Comparison of ENCODE assay signal across 14 cellular contexts in the genomic region with DNA sequence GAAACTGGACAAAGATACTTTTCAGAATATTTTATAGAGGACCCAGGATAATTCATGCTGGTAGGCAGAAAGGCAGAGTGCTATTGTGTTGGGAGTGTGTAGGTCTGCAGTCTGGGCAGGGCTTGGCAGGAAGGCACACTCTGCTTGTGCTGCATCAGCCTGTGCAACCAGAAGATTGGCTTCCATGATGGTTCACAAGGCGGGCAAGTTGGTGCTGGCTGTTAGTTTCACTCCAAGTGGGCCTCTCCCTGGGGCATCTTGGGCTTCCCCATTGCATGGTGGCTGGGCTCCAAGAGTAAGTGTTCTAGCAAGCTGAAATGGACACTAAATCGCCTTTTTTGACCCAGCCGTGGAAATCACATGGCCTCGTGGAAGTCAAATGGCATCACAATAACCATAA. TPM values are rescaled to one million over a fixed set of nuclear protein-coding genes. Genes with fewer than 3 reads are reported as not detected.
DNase-seq lines count a peak whose midpoint lies in the region; TF ChIP-seq lines count a peak whose summit lies in the region.
"Had no signal": no experiment of that assay in that cellular context is flagged by ENCODE, and none has a peak within 500 bp of the region (broad histone marks: within the 10 kb centered on the region; RNA-seq: fewer than 3 reads in every experiment).

No MANE protein-coding gene starts in this region.

- H3K4me1 Mint-ChIP-seq in CD4-positive, alpha-beta memory T cell: peaks cover 33 to 46% (median 41%) of the 10 kb centered on the region in 4 donors
- H3K4me1 Mint-ChIP-seq in brain (peaks cover 36% of the 10 kb centered on the region), neural crest cell (peaks cover 33% of the 10 kb centered on the region)

- peaks cover 0 to 1% of the 10 kb centered on the region in 2 donors for H3K27me3 Mint-ChIP-seq in CD4-positive, alpha-beta memory T cell
- H3K27me3 Mint-ChIP-seq in brain: peaks cover 13% of the 10 kb centered on the region
- H3K27me3 Mint-ChIP-seq in neural crest cell (ENCODE audit: low read depth): no peaks in the 10 kb centered on the region

- peaks cover 31% of the 10 kb centered on the region for H3K79me2 ChIP-seq in GM23248 (ENCODE audit: insufficient read depth)

- 95 to 99% methylated on average over 4 of the region's 4 CpGs for WGBS in GM23248 (ENCODE audit: low coverage in 1 of 2, low lambda C conversion rate in 2 of 2, missing lambda C conversion rate in 2 of 2), 2 experiments

- peak overlapping the region in 3 of 8 donors; percentile 14 to 97 (median 25) for H3K4me3 Mint-ChIP-seq in CD4-positive, alpha-beta memory T cell
- H3K4me3 Mint-ChIP-seq in brain (peak overlapping the region; percentile 94 to 100 (median 97)), neural crest cell (peak overlapping the region; percentile 96)

- H3K36me3 ChIP-seq in CD4-positive, alpha-beta memory T cell (ENCODE audit: insufficient read depth, low read length): no peaks in the 10 kb centered on the region
- H3K36me3 ChIP-seq in GM23248 (ENCODE audit: low read depth) (no peaks in the 10 kb centered on the region), MG63 (no peaks in the 10 kb centered on the region; the same call in 1 of the 2 replicates)

- no peak overlapping the region for H3K9ac ChIP-seq in GM23248

- intact Hi-C loops in CD4-positive, alpha-beta memory T cell (cut with micrococcal nuclease): loop anchor here (2.0 to 5.0 kb wide), 4 partner anchors 127 to 1774 kb away; a partner anchor contains a TSS

- H3K36me3 Mint-ChIP-seq in CD4-positive, alpha-beta memory T cell: peaks cover 0 to 8% of the 10 kb centered on the region in 2 donors
- no peaks in the 10 kb centered on the region for H3K36me3 Mint-ChIP-seq in brain
- H3K36me3 Mint-ChIP-seq in neural crest cell (ENCODE audit: low read depth): no peaks in the 10 kb centered on the region

- H3K27ac ChIP-seq in CD4-positive, alpha-beta memory T cell (ENCODE audit: low read depth, low read length): no peak overlapping the region
- H3K27ac ChIP-seq in GM23248: no peak overlapping the region

- peaks cover 19% of the 10 kb centered on the region; the same call in 1 of the 2 replicates for H4K20me1 ChIP-seq in GM23248 (ENCODE audit: insufficient read depth)

- no peaks in the 10 kb centered on the region for H3K27me3 ChIP-seq in CD4-positive, alpha-beta memory T cell (ENCODE audit: insufficient read depth, low read length)
- H3K27me3 ChIP-seq in GM23248 (replicated peaks; ENCODE audit: insufficient read depth) (no peaks in the 10 kb centered on the region), MG63 (no peaks in the 10 kb centered on the region)
- H3K27me3 ChIP-seq: BE2C, dorsolateral prefrontal cortex had no signal

- H3K9me3 Mint-ChIP-seq in CD4-positive, alpha-beta memory T cell: peaks cover 0 to 3% (median 0%) of the 10 kb centered on the region in 8 donors
- no peaks in the 10 kb centered on the region for H3K9me3 Mint-ChIP-seq in brain
- no peaks in the 10 kb centered on the region for H3K9me3 Mint-ChIP-seq in neural crest cell

- in situ Hi-C loops in GM23248 (cut with MboI): no loop called here

- H3K4me2 ChIP-seq in GM23248 (ENCODE audit: unreplicated experiment): no peak overlapping the region

- POLR2A ChIA-PET in CD4-positive, alpha-beta memory T cell (lab: Charles Lee; ENCODE audit: partially characterized antibody): no interaction called here

- H2AFZ ChIP-seq in GM23248: peak overlapping the region; percentile 98; the same call in 1 of the 2 replicates

- H3K4me3 ChIP-seq in CD4-positive, alpha-beta memory T cell (ENCODE audit: low read length in 2 of 2): no peak overlapping the region
- H3K4me3 ChIP-seq in GM23248 (no peak overlapping the region), MG63 (no peak overlapping the region)

- peaks cover 11% of the 10 kb centered on the region for H3F3A ChIP-seq in GM23248 (ENCODE audit: insufficient read depth)

- H3K9me3 ChIP-seq in CD4-positive, alpha-beta memory T cell (ENCODE audit: control insufficient read depth in 1 of 2, low read length in 2 of 2): no peaks in the 10 kb centered on the region
- H3K9me3 ChIP-seq in GM23248 (ENCODE audit: low read depth): no peaks in the 10 kb centered on the region
- H3K9me3 ChIP-seq in MG63: no peaks in the 10 kb centered on the region
- H3K9me3 ChIP-seq: BE2C had no signal

- no peaks in the 10 kb centered on the region for H3K9me2 ChIP-seq in GM23248 (ENCODE audit: insufficient read depth)

- TF ChIP-seq CTCF in brain (conservative IDR thresholded peaks at IDR 0.05) (no peak), neural crest cell (conservative IDR thresholded peaks at IDR 0.05) (no peak)

- peak overlapping the region in 5 of 7 donors; percentile 2 to 99 (median 42) for H3K27ac Mint-ChIP-seq in CD4-positive, alpha-beta memory T cell
- H3K27ac Mint-ChIP-seq in brain (peak overlapping the region in 3 of 5 experiments; percentile 99 to 100 (median 99)), neural crest cell (ENCODE audit: unreplicated experiment) (no peak overlapping the region)

- H3K4me1 ChIP-seq in CD4-positive, alpha-beta memory T cell (ENCODE audit: insufficient read depth, low read length): peaks cover 47% of the 10 kb centered on the region
- H3K4me1 ChIP-seq in GM23248 (ENCODE audit: insufficient read depth): peaks cover 23% of the 10 kb centered on the region
- H3K4me1 ChIP-seq: BE2C had no signal

- CTCF ChIA-PET in CD4-positive, alpha-beta memory T cell (lab: Charles Lee; ENCODE audit: partially characterized antibody): interaction anchor here (1.4 kb wide), 1 partner anchor 23 kb away, joined by 4 read pairs; a partner anchor contains a TSS

- no peak for DNase-seq in CD4-positive, alpha-beta memory T cell
- DNase-seq in GM23248 (no peak), neural crest cell (ENCODE audit: low read depth, low spot score) (no peak), NCI-H2196 treated with DMSO at 0.1 percent for 48 hours (lab: John Stamatoyannopoulos, UW; ENCODE audit: unreplicated experiment) (no peak), OCI-M2 (lab: John Stamatoyannopoulos, UW; ENCODE audit: unreplicated experiment) (no peak), MG63 (no peak)
- DNase-seq: activated T-cell treated with anti-CD3 and anti-CD28 coated beads, Interleukin-2, amount 50 U/mL, for 1 hour; BE2C; dorsolateral prefrontal cortex; NCI-H1694 treated with DMSO at 0.1 percent for 48 hours; NCI-H226; posterior cingulate gyrus; stimulated activated CD4-positive, alpha-beta T cell treated with anti-CD3 and anti-CD28 coated beads, Interleukin-4, amount 100 ng/mL, for 1 hour had no signal

RNA-seq across cellular contexts. Expression of a gene that starts 1.8 kb away (rescaled TPM):
- 10 to 100 TPM; 71.2 to 72.8 TPM for total RNA-seq in CD4-positive, alpha-beta memory T cell
- polyA plus RNA-seq in CD4-positive, alpha-beta memory T cell: 100 to 1,000 TPM; 199 to 227 TPM
- total RNA-seq in GM23248 (2014; rRNA removed; shearing (Covaris generic)): 30.2 and 104 TPM in 2 replicates
- polyA plus RNA-seq in GM23248 (2016; fragmentation: Nextera tagmentation; extraction: Ambion mirVana) (175 and 178 TPM in 2 replicates), brain (ENCODE audit: insufficient read depth, low read depth, low replicate concordance) (98.7 TPM)
- 176 and 185 TPM in 2 replicates for total RNA-seq in neural crest cell
- total RNA-seq in MG63 (2014; rRNA removed; shearing (Covaris generic); ENCODE audit: low replicate concordance): 69.7 and 115 TPM in 2 replicates

RNA-seq across cellular contexts. Expression of a gene that starts 23.7 kb away (rescaled TPM):
- 10 to 100 TPM; 40.1 to 43.2 TPM for total RNA-seq in CD4-positive, alpha-beta memory T cell
- 10 to 100 TPM; 75.7 to 92.8 TPM for polyA plus RNA-seq in CD4-positive, alpha-beta memory T cell
- total RNA-seq in GM23248 (2014; rRNA removed; shearing (Covaris generic)): 69.2 and 75.0 TPM in 2 replicates
- polyA plus RNA-seq in GM23248 (2016; fragmentation: Nextera tagmentation; extraction: Ambion mirVana) (87.2 and 91.5 TPM in 2 replicates), brain (ENCODE audit: insufficient read depth, low read depth, low replicate concordance) (33.3 TPM)
- 117 and 121 TPM in 2 replicates for total RNA-seq in neural crest cell
- 131 TPM in 2 replicates for total RNA-seq in MG63 (2014; rRNA removed; shearing (Covaris generic); ENCODE audit: low replicate concordance)
